Comparison of ENCODE assay signal across 19 cellular contexts in the genomic region with DNA sequence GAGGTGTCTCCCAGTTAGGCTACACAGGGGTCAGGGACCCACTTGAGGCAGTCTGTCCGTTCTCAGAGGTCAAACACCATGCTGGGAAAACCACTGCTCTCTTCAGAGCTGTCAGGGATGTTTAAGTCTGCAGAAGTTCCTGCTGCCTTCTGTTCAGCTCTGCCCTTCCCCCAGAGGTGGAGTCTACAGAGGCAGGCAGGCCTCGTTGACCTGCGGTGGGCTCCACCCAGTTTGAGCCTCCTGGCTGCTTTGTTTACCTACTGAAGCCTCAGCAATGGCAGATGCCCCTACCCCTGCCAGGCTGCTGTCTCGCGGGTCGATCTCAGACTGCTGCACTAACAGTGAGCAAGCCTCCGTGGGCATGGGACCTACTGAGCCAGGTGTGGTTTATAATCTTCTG.
DNase-seq lines count a peak whose midpoint lies in the region; ATAC-seq, FAIRE-seq and TF ChIP-seq lines count a peak whose summit lies in the region.
"Had no signal": no experiment of that assay in that cellular context is flagged by ENCODE, and none has a peak within 500 bp of the region (broad histone marks: within the 10 kb centered on the region; RNA-seq: fewer than 3 reads in every experiment).

No MANE protein-coding gene starts in this region.

- no peak for FAIRE-seq in H1 (lab: Jason Lieb, UNC)
- FAIRE-seq: GM12878, HTR-8/SVneo, K562 had no signal

- H3K4me3 ChIP-seq in GM23338 = no peak overlapping the region
- no peak overlapping the region for H3K4me3 ChIP-seq in H1 (ENCODE audit: extremely low read depth in 1 of 4, insufficient read depth in 2 of 4, low read depth in 3 of 4, low read length in 4 of 4)
- 0 out of 2 replicates have a peak overlapping the region, but pooled peaks have one; percentile 26 for H3K4me3 ChIP-seq in iPS-20b (ENCODE audit: low read length)
- no peak overlapping the region for H3K4me3 ChIP-seq in neuronal stem cell (ENCODE audit: low read length in 2 of 2)
- H3K4me3 ChIP-seq: BLaER1, GM12878, K562 had no signal

- no peak overlapping the region for H3K9ac ChIP-seq in H1 (replicated peaks in 1 of 4; ENCODE audit: extremely low read depth in 1 of 4, low read depth in 3 of 4, low read length in 3 of 4)
- H3K9ac ChIP-seq in iPS-20b (ENCODE audit: low read depth, low read length) = no peak overlapping the region
- H3K9ac ChIP-seq in neuronal stem cell (ENCODE audit: low read depth, low read length, poor library complexity) = no peak overlapping the region
- H3K9ac ChIP-seq: BLaER1 had no signal

- H3K14ac ChIP-seq in H1 (ENCODE audit: insufficient read length) (no peak overlapping the region), neuronal stem cell (ENCODE audit: low read length) (no peak overlapping the region)

- H2AFZ ChIP-seq in GM23338 (no peak overlapping the region), H1 (ENCODE audit: low read length) (no peak overlapping the region), neuronal stem cell (ENCODE audit: low read length) (no peak overlapping the region)

- H4K91ac ChIP-seq in H1 (replicated peaks; ENCODE audit: insufficient read length, low read length) (no peak overlapping the region), neuronal stem cell (ENCODE audit: low read depth, low read length, poor library complexity) (no peak overlapping the region)

- H4K20me1 ChIP-seq in GM23338 (replicated peaks; ENCODE audit: insufficient read depth) = peaks cover 13% of the 10 kb centered on the region; the same call in 1 of the 2 replicates
- peaks cover 0 to 2% of the 10 kb centered on the region in 2 experiments for H4K20me1 ChIP-seq in H1 (replicated peaks in 1 of 2; ENCODE audit: control insufficient read depth in 1 of 2, insufficient read depth in 2 of 2, low read length in 2 of 2)
- H4K20me1 ChIP-seq: BLaER1 had no signal

- peaks cover 15% of the 10 kb centered on the region for H3K4me1 ChIP-seq in GM23338 (ENCODE audit: insufficient read depth)
- H3K4me1 ChIP-seq in H1 (replicated peaks in 1 of 4; ENCODE audit: control insufficient read depth in 3 of 4, insufficient read depth in 4 of 4, low read length in 3 of 4) = peaks cover 0 to 11% (median 2%) of the 10 kb centered on the region in 4 experiments; a peak in 5 of 7 replicates
- H3K4me1 ChIP-seq in iPS-20b (ENCODE audit: insufficient read depth, low read length) = peaks cover 9% of the 10 kb centered on the region; the same call in 1 of the 2 replicates
- H3K4me1 ChIP-seq in neuronal stem cell (ENCODE audit: control insufficient read depth in 2 of 2, insufficient read depth in 1 of 2, low read depth in 1 of 2, low read length in 2 of 2) = no peaks in the 10 kb centered on the region
- H3K4me1 ChIP-seq: BLaER1 had no signal

- TF ChIP-seq POLR2A in H1 (IDR thresholded peaks at IDR 0.05; ENCODE audit: control extremely low read depth in 1 of 2, low read depth in 2 of 2, low read length in 2 of 2) = no peak

- H3K23me2 ChIP-seq in H1 (ENCODE audit: low read depth, low read length) = no peaks in the 10 kb centered on the region

- TF ChIP-seq CTCF in GM23338 (conservative IDR thresholded peaks at IDR 0.05; ENCODE audit: low read depth in 2 of 2) (no peak), H1 (IDR thresholded peaks at IDR 0.05; ENCODE audit: control extremely low read depth in 1 of 3, insufficient read depth in 1 of 3, low read depth in 1 of 3, low read length in 3 of 3) (no peak), HFFc6 (IDR thresholded peaks at IDR 0.05) (no peak)

- H3K27me3 ChIP-seq in GM23338 (ENCODE audit: insufficient read depth) (peaks cover 92% of the 10 kb centered on the region), H1 (replicated peaks in 1 of 4; ENCODE audit: control insufficient read depth in 3 of 4, extremely low read depth in 1 of 4, insufficient read depth in 3 of 4, low read length in 3 of 4) (peaks cover 14 to 32% (median 26%) of the 10 kb centered on the region in 4 experiments), iPS-20b (ENCODE audit: insufficient read depth, low read length) (peaks cover 66% of the 10 kb centered on the region), neuronal stem cell (ENCODE audit: control insufficient read depth in 3 of 3, insufficient read depth in 3 of 3, low read depth in 1 of 3, low read length in 3 of 3) (no peaks in the 10 kb centered on the region)
- H3K27me3 ChIP-seq: BLaER1 had no signal

- H3K4me1 Mint-ChIP-seq in GM23338 = peaks cover 22% of the 10 kb centered on the region
- H3K4me1 Mint-ChIP-seq in HFFc6 (ENCODE audit: low read depth) = no peaks in the 10 kb centered on the region
- H3K4me1 Mint-ChIP-seq: CD14-positive monocyte had no signal

- no peak for TF ChIP-seq EP300 in H1 (IDR thresholded peaks at IDR 0.05; ENCODE audit: borderline replicate concordance in 1 of 2, low read depth in 2 of 2, low read length in 2 of 2)

- H3K18ac ChIP-seq in H1 (ENCODE audit: extremely low read depth, low read length) (no peak overlapping the region), neuronal stem cell (ENCODE audit: low read length) (no peak overlapping the region)

- H3K56ac ChIP-seq in H1 (replicated peaks; ENCODE audit: insufficient read length, low read depth, low read length) = no peak overlapping the region

- no peaks in the 10 kb centered on the region for H3K79me2 ChIP-seq in GM23338 (replicated peaks; ENCODE audit: insufficient read depth)
- H3K79me2 ChIP-seq in H1 (ENCODE audit: control insufficient read depth in 1 of 2, insufficient read depth in 2 of 2, low read length in 2 of 2) = no peaks in the 10 kb centered on the region

- no peak for TF ChIP-seq RAD21 in H1 (IDR thresholded peaks at IDR 0.05 in 1 of 2, conservative IDR thresholded peaks at IDR 0.05 in 1 of 2; ENCODE audit: low read depth in 2 of 2, low read length in 2 of 2)

- H3K9me3 Mint-ChIP-seq in GM23338 (peaks cover 21% of the 10 kb centered on the region), HFFc6 (peaks cover 10% of the 10 kb centered on the region; the same call in 1 of the 2 replicates)

- H3K4me3 Mint-ChIP-seq in GM23338 = no peak overlapping the region
- no peak overlapping the region for H3K4me3 Mint-ChIP-seq in HFFc6
- H3K4me3 Mint-ChIP-seq: CD14-positive monocyte; CD4-positive, alpha-beta memory T cell had no signal

- no peak overlapping the region for H2BK5ac ChIP-seq in H1 (ENCODE audit: low read depth, low read length)
- H2BK5ac ChIP-seq in neuronal stem cell (ENCODE audit: low read length) = no peak overlapping the region

- H2AK5ac ChIP-seq in H1 (ENCODE audit: low read depth, low read length) = no peak overlapping the region
- H2AK5ac ChIP-seq in neuronal stem cell (ENCODE audit: low read depth, low read length) = peak overlapping the region; percentile 79

- no peaks in the 10 kb centered on the region for H3F3A ChIP-seq in GM23338 (replicated peaks; ENCODE audit: low read depth)

- H3K27ac ChIP-seq in GM23338 (ENCODE audit: low read depth) (no peak overlapping the region), H1 (ENCODE audit: low read depth, low read length) (no peak overlapping the region), iPS-20b (ENCODE audit: low read length) (no peak overlapping the region), neuronal stem cell (replicated peaks; ENCODE audit: low read length) (no peak overlapping the region)
- H3K27ac ChIP-seq: BLaER1 had no signal

- CTCF ChIA-PET in H1 (lab: Charles Lee; ENCODE audit: partially characterized antibody) = interaction anchor here (0.8 to 2.9 kb wide), 12 partner anchors 8 to 276 kb away, joined by 3 to 7 read pairs (median 4); no protein-coding TSS in a partner anchor

- H3K27ac Mint-ChIP-seq in GM23338 (no peak overlapping the region), HFFc6 (no peak overlapping the region)
- H3K27ac Mint-ChIP-seq: CD14-positive monocyte; CD4-positive, alpha-beta memory T cell; H9 had no signal

- POLR2A ChIA-PET in H1 (lab: Charles Lee; ENCODE audit: partially characterized antibody) = no interaction called here

- ATAC-seq in GM23338 = no peak; the same call in 2 of the 3 replicates
- ATAC-seq in GM18520 (IDR thresholded peaks at IDR 0.05; ENCODE audit: unreplicated experiment) = no peak
- ATAC-seq: GM12878, K562 had no signal

- no peak overlapping the region for H2BK12ac ChIP-seq in H1 (ENCODE audit: low read depth, low read length)
- no peak overlapping the region for H2BK12ac ChIP-seq in neuronal stem cell (ENCODE audit: low read length)

- H3K79me1 ChIP-seq in H1 (ENCODE audit: low read depth, low read length) = no peaks in the 10 kb centered on the region
- H3K79me1 ChIP-seq in neuronal stem cell (ENCODE audit: low read depth, low read length) = no peaks in the 10 kb centered on the region

- DNase-seq in GM23338 (ENCODE audit: low spot score) (peak; percentile 24), H1 (ENCODE audit: low read depth in 1 of 2, low spot score in 2 of 2) (no peak), neuronal stem cell (ENCODE audit: low spot score) (no peak), HFFc6 (no peak), NCI-H2029 (lab: John Stamatoyannopoulos, UW) (no peak)
- no peak for DNase-seq in effector CD8-positive, alpha-beta T cell (lab: John Stamatoyannopoulos, UW)
- DNase-seq: 8988T; CD4-positive, alpha-beta memory T cell; DMS79 treated with DMSO at 0.1 percent for 48 hours; GOT3; H9; IMR-90 had no signal

- H3K23ac ChIP-seq in H1 (ENCODE audit: insufficient read length) (no peak overlapping the region), neuronal stem cell (ENCODE audit: low read depth, low read length, poor library complexity) (no peak overlapping the region)

- H2BK120ac ChIP-seq in H1 (replicated peaks; ENCODE audit: low read depth, low read length) (no peak overlapping the region), neuronal stem cell (ENCODE audit: low read depth, low read length) (no peak overlapping the region)

- H3K4ac ChIP-seq in H1 (replicated peaks; ENCODE audit: insufficient read length, low read depth, low read length) (no peak overlapping the region), neuronal stem cell (ENCODE audit: low read length) (no peak overlapping the region)

- H2BK15ac ChIP-seq in H1 (ENCODE audit: low read length) (no peak overlapping the region), neuronal stem cell (ENCODE audit: low read length) (no peak overlapping the region)

- H3K9me3 ChIP-seq in H1 (ENCODE audit: insufficient read depth in 2 of 2, low read depth in 1 of 2, low read length in 1 of 2) = peaks cover 0 to 5% of the 10 kb centered on the region in 2 experiments; a peak in 1 of 4 replicates
- H3K9me3 ChIP-seq in iPS-20b (ENCODE audit: insufficient read depth, low read depth, low read length) = peaks cover 4% of the 10 kb centered on the region; the same call in 1 of the 2 replicates
- H3K9me3 ChIP-seq in neuronal stem cell (replicated peaks in 1 of 2; ENCODE audit: control insufficient read depth in 2 of 2, insufficient read depth in 1 of 2, low read depth in 1 of 2, low read length in 2 of 2) = no peaks in the 10 kb centered on the region
- H3K9me3 ChIP-seq: BLaER1 had no signal

- H4K8ac ChIP-seq in H1 (ENCODE audit: extremely low read depth, insufficient read depth, low read length) = no peak overlapping the region
- H4K8ac ChIP-seq in neuronal stem cell (ENCODE audit: low read depth, low read length) = no peak overlapping the region

- H3K36me3 ChIP-seq in GM23338 (ENCODE audit: insufficient read depth) (peaks cover 3% of the 10 kb centered on the region; the same call in 1 of the 2 replicates), H1 (ENCODE audit: control insufficient read depth in 2 of 4, insufficient read depth in 4 of 4, low read length in 3 of 4) (no peaks in the 10 kb centered on the region), iPS-20b (ENCODE audit: insufficient read depth, low read depth, low read length) (no peaks in the 10 kb centered on the region), neuronal stem cell (replicated peaks in 1 of 2; ENCODE audit: control insufficient read depth in 2 of 2, insufficient read depth in 2 of 2, low read length in 2 of 2) (no peaks in the 10 kb centered on the region)

- H3K27me3 Mint-ChIP-seq in GM23338 (ENCODE audit: insufficient read depth, low read depth, poor library complexity) (peaks cover 61% of the 10 kb centered on the region), HFFc6 (ENCODE audit: insufficient read depth) (no peaks in the 10 kb centered on the region)
- H3K27me3 Mint-ChIP-seq: CD4-positive, alpha-beta memory T cell had no signal

- no peak overlapping the region for H4K5ac ChIP-seq in H1 (ENCODE audit: insufficient read length, low read depth, low read length)

- WGBS in H1 (ENCODE audit: extremely low coverage in 1 of 2, insufficient coverage in 1 of 2, insufficient read length in 1 of 2, insufficient replicate concordance in 2 of 2, low coverage in 1 of 2, low lambda C conversion rate in 2 of 2, missing lambda C conversion rate in 1 of 2), 2 experiments = 74% methylated on average over 6 of the region's 7 CpGs; no CpG with 5 or more reads in 1 of the 2 experiments
- WGBS in neuronal stem cell (ENCODE audit: extremely low coverage in 2 of 2, insufficient read length in 2 of 2, insufficient replicate concordance in 1 of 2), 2 donors = no CpG with 5 or more reads among the region's 7 CpGs

- no peaks in the 10 kb centered on the region for H3K9me2 ChIP-seq in GM23338 (ENCODE audit: insufficient read depth)

- H3K36me3 Mint-ChIP-seq in GM23338 (ENCODE audit: low read depth) (peaks cover 3% of the 10 kb centered on the region; the same call in 1 of the 3 replicates), HFFc6 (ENCODE audit: low read depth) (no peaks in the 10 kb centered on the region)
- H3K36me3 Mint-ChIP-seq: CD14-positive monocyte had no signal

- no peak overlapping the region for H2BK20ac ChIP-seq in H1 (ENCODE audit: low read length)

- peak overlapping the region; percentile 24; the same call in 1 of the 2 replicates for H3K4me2 ChIP-seq in GM23338
- H3K4me2 ChIP-seq in H1 (ENCODE audit: insufficient read depth in 1 of 2, low read depth in 2 of 2, low read length in 2 of 2) = peak overlapping the region; percentile 6 to 52; a peak in 2 of 4 replicates
- H3K4me2 ChIP-seq in neuronal stem cell (ENCODE audit: insufficient read depth, low read length, poor library complexity, severe bottlenecking) = no peak overlapping the region
- H3K4me2 ChIP-seq: BLaER1 had no signal
